ENCODE assay signal across 9 cellular contexts in the genomic region with DNA sequence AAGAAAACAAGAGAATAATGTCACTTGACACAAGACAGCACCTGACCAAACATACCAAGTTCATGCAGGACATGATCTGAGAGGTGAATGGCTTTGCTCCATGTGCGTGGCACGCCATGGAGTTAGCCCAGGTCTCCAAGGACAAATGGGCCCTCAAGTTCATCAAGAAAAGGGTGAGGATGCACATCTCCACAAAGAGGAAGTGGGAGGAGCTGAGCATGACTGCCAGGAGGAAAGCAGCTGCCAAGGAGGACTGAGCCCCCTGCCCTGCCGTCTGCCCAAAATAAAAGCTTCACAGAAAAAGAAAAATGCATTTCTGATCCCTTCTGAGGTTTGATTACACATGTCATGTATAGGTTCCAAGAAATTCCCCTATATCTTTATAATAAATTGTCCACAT.
"Had no signal": no experiment of that assay in that cellular context is flagged by ENCODE, and none has a peak within 500 bp of the region (broad histone marks: within the 10 kb centered on the region; RNA-seq: fewer than 3 reads in every experiment).

No MANE protein-coding gene starts in this region.

- H3K4me2 ChIP-seq: GM23338, KMS-11 had no signal

- H2AFZ ChIP-seq: GM23338 had no signal

- H3K4me1 Mint-ChIP-seq: GM23338 had no signal

- ATAC-seq: GM23338 had no signal

- H3K4me3 Mint-ChIP-seq: GM23338, H9 had no signal

- H3K4me3 ChIP-seq: GM23338 had no signal

- H3K9me3 Mint-ChIP-seq: GM23338, H9 had no signal

- H3K9ac ChIP-seq: KMS-11 had no signal

- DNase-seq: H9, HCEC 1CT, IMR-90, KBM-7 had no signal

- FAIRE-seq: H1, H54 had no signal

- H3K27ac Mint-ChIP-seq: GM23338, H9 had no signal

- H3K27ac ChIP-seq: HL-60, KMS-11 had no signal
